Comparison of ENCODE assay signal across 9 cellular contexts in genomic region chr3:66481071-66482001, GRCh38. TPM values are rescaled to one million over a fixed set of nuclear protein-coding genes. Genes with fewer than 3 reads are reported as not detected.
A peak's percentile ranks its signal among the peaks of the same experiment; 100 is the strongest.
DNase-seq lines count a peak whose midpoint lies in the region; ATAC-seq and TF ChIP-seq lines count a peak whose summit lies in the region.
"Had no signal": no experiment of that assay in that cellular context is flagged by ENCODE, and none has a peak within 500 bp of the region (broad histone marks: within the 10 kb centered on the region; RNA-seq: fewer than 3 reads in every experiment).

No MANE protein-coding gene starts in this region.

- WGBS in prostate gland: 20% methylated on average over 13 of the region's 13 CpGs

- no peaks in the 10 kb centered on the region for H3K36me3 Mint-ChIP-seq in chondrocyte (ENCODE audit: low read depth)

- H3K9me3 ChIP-seq in prostate gland: no peaks in the 10 kb centered on the region

- H3K27ac Mint-ChIP-seq in chondrocyte (ENCODE audit: unreplicated experiment): peak overlapping the region; percentile 79

- DNase-seq in chondrocyte (ENCODE audit: low spot score): no peak
- no peak for DNase-seq in prostate gland (ENCODE audit: low spot score)
- DNase-seq in NOMO-1 treated with DMSO at 0.1 percent for 48 hours (lab: John Stamatoyannopoulos, UW; ENCODE audit: unreplicated experiment): no peak

- peak overlapping the region; percentile 72 to 97 for H3K27ac ChIP-seq in prostate gland
- H3K27ac ChIP-seq: epithelial cell of prostate had no signal

- TF ChIP-seq CTCF in chondrocyte (IDR thresholded peaks at IDR 0.05): no peak
- TF ChIP-seq CTCF in prostate gland (IDR thresholded peaks at IDR 0.05): no peak

- ATAC-seq in GM18498 (IDR thresholded peaks at IDR 0.05; ENCODE audit: unreplicated experiment) (peak; percentile 29), HG03378 (IDR thresholded peaks at IDR 0.05; ENCODE audit: unreplicated experiment) (peak; percentile 7), HG03342 (IDR thresholded peaks at IDR 0.05; ENCODE audit: unreplicated experiment) (no peak), HG02798 (IDR thresholded peaks at IDR 0.05; ENCODE audit: poor library complexity, unreplicated experiment) (no peak), GM19328 (IDR thresholded peaks at IDR 0.05; ENCODE audit: unreplicated experiment) (no peak)

- H3K4me1 ChIP-seq in prostate gland (replicated peaks): peaks cover 43% of the 10 kb centered on the region

- no peaks in the 10 kb centered on the region for H3K27me3 Mint-ChIP-seq in chondrocyte (ENCODE audit: low read depth)

- H3K36me3 ChIP-seq in prostate gland: no peaks in the 10 kb centered on the region

- no peak overlapping the region for H3K4me3 ChIP-seq in prostate gland

- TF ChIP-seq POLR2A in prostate gland (IDR thresholded peaks at IDR 0.05): no peak

- H3K9me3 Mint-ChIP-seq in chondrocyte (ENCODE audit: low read depth): no peaks in the 10 kb centered on the region

- no peak overlapping the region for H3K4me3 Mint-ChIP-seq in chondrocyte (ENCODE audit: unreplicated experiment)

- no peaks in the 10 kb centered on the region for H3K27me3 ChIP-seq in prostate gland (replicated peaks; ENCODE audit: insufficient read depth)

- intact Hi-C loops in prostate gland (cut with DNase I): no loop called here

- H3K4me1 Mint-ChIP-seq in chondrocyte (ENCODE audit: low read depth): peaks cover 79% of the 10 kb centered on the region

RNA-seq across cellular contexts. Expression of gene LRIG1, which starts 19.5 kb away (rescaled TPM):
- total RNA-seq in chondrocyte (66.8 to 111 TPM (median 108 TPM) in 3 replicates), prostate gland (100 to 1,000 TPM; 119 to 186 TPM)

Comparison
In these comparisons a context has a peak if more than half of its experiments do, and no peak if none do; other contexts are left out.
1. ATAC-seq: peak in GM18498 (single experiment) and HG03378 (single experiment); none in HG03342 (single experiment), HG02798 (single experiment) and GM19328 (single experiment).